ENCODE assay signal across 28 cellular contexts in genomic region chr1:100457683-100458082, GRCh38.
"Had no signal": no experiment of that assay in that cellular context is flagged by ENCODE, and none has a peak within 500 bp of the region (broad histone marks: within the 10 kb centered on the region; RNA-seq: fewer than 3 reads in every experiment).

No MANE protein-coding gene starts in this region.

- H3K4me1 ChIP-seq: colonic mucosa, SJSA1 had no signal

- H3K27me3 Mint-ChIP-seq: activated B cell treated with CpG ODN at 0.5 μM for 24 hours; activated CD4-positive, alpha-beta T cell treated with anti-CD3 and anti-CD28 coated beads, Interleukin-2, amount 10 ng/mL, durations not matched to agents 24 days and 14 days; activated naive CD4-positive, alpha-beta T cell treated with anti-CD3 and anti-CD28 coated beads, Interleukin-2, amount 10 ng/mL, durations not matched to agents 7 days and 5 days; activated naive CD8-positive, alpha-beta T cell treated with anti-CD3 and anti-CD28 coated beads for 36 hours had no signal

- ATAC-seq: PC-3, SK-N-SH treated with all-trans-retinoic acid at 6 μM for 48 hours had no signal

- FAIRE-seq: RCC 7860, TTC549 had no signal

- H3K36me3 ChIP-seq: colonic mucosa, SJSA1 had no signal

- H3K4me3 ChIP-seq: colonic mucosa, SJSA1 had no signal

- H3K27me3 ChIP-seq: colonic mucosa, SJSA1 had no signal

- H3K9me3 ChIP-seq: colonic mucosa, SJSA1 had no signal

- H3K9me3 Mint-ChIP-seq: activated B cell treated with CpG ODN at 0.5 μM for 24 hours; activated CD4-positive, alpha-beta T cell treated with anti-CD3 and anti-CD28 coated beads, Interleukin-2, amount 10 ng/mL, durations not matched to agents 24 days and 14 days; activated naive CD4-positive, alpha-beta T cell treated with anti-CD3 and anti-CD28 coated beads, Interleukin-2, amount 10 ng/mL, durations not matched to agents 7 days and 5 days; activated naive CD8-positive, alpha-beta T cell treated with anti-CD3 and anti-CD28 coated beads for 36 hours; T-helper 1 cell treated with Interleukin-12 subunit alpha and Interleukin-12 subunit beta and Interleukin-4 antibody, amounts not matched to agents 30 μg/mL and 1 μg/mL, for 36 hours had no signal

- DNase-seq: activated B cell treated with CpG ODN at 0.5 μM for 24 hours; activated CD4-positive, alpha-beta T cell treated with anti-CD3 and anti-CD28 coated beads for 1 hour; activated CD4-positive, alpha-beta T cell treated with anti-CD3 and anti-CD28 coated beads, Interleukin-2, amount 10 ng/mL, durations not matched to agents 24 days and 14 days; activated CD4-positive, alpha-beta T cell treated with anti-CD3 and anti-CD28 coated beads, Interleukin-2, amount 50 U/mL, for 48 hours; activated CD8-positive, alpha-beta memory T cell treated with anti-CD3 and anti-CD28 coated beads, Interleukin-2, amount 50 U/mL, for 48 hours; activated gamma-delta T cell treated with Interleukin-2 at 50 U/mL for 16 hours; activated naive CD4-positive, alpha-beta T cell treated with anti-CD3 and anti-CD28 coated beads, Interleukin-2, amount 10 ng/mL, durations not matched to agents 7 days and 5 days; activated naive CD8-positive, alpha-beta T cell treated with anti-CD3 and anti-CD28 coated beads for 36 hours; activated T-cell treated with anti-CD3 and anti-CD28 coated beads, Interleukin-2, amount 50 U/mL, for 1 hour; anterior cingulate cortex; colonic mucosa; KG1; NCI-H1048; NCI-H1417; NCI-H1930; NCI-H2107; NCI-H345; NCI-H510A; NCI-H526 treated with DMSO at 0.1 percent for 48 hours; PC-3; SHP77; SW 1271; T1000 had no signal

- H3K27ac Mint-ChIP-seq: activated B cell treated with CpG ODN at 0.5 μM for 24 hours; activated CD4-positive, alpha-beta T cell treated with anti-CD3 and anti-CD28 coated beads, Interleukin-2, amount 10 ng/mL, durations not matched to agents 24 days and 14 days; activated naive CD4-positive, alpha-beta T cell treated with anti-CD3 and anti-CD28 coated beads, Interleukin-2, amount 10 ng/mL, durations not matched to agents 7 days and 5 days; activated naive CD8-positive, alpha-beta T cell treated with anti-CD3 and anti-CD28 coated beads for 36 hours had no signal

- H3K36me3 Mint-ChIP-seq: activated naive CD8-positive, alpha-beta T cell treated with anti-CD3 and anti-CD28 coated beads for 36 hours had no signal

- H3K4me3 Mint-ChIP-seq: activated B cell treated with CpG ODN at 0.5 μM for 24 hours; activated CD4-positive, alpha-beta T cell treated with anti-CD3 and anti-CD28 coated beads, Interleukin-2, amount 10 ng/mL, durations not matched to agents 24 days and 14 days; activated naive CD4-positive, alpha-beta T cell treated with anti-CD3 and anti-CD28 coated beads, Interleukin-2, amount 10 ng/mL, durations not matched to agents 7 days and 5 days; activated naive CD8-positive, alpha-beta T cell treated with anti-CD3 and anti-CD28 coated beads for 36 hours; T-helper 1 cell treated with Interleukin-12 subunit alpha and Interleukin-12 subunit beta and Interleukin-4 antibody, amounts not matched to agents 30 μg/mL and 1 μg/mL, for 36 hours had no signal

- H3K27ac ChIP-seq: colonic mucosa, SJSA1 had no signal
